Comparison of ENCODE assay signal across 11 cellular contexts in genomic region chr9:95029251-95029650, GRCh38.
DNase-seq lines count a peak whose midpoint lies in the region; TF ChIP-seq lines count a peak whose summit lies in the region.
"Had no signal": no experiment of that assay in that cellular context is flagged by ENCODE, and none has a peak within 500 bp of the region (broad histone marks: within the 10 kb centered on the region; RNA-seq: fewer than 3 reads in every experiment).

No MANE protein-coding gene starts in this region.

- no peak for TF ChIP-seq EP300 in stomach (IDR thresholded peaks at IDR 0.05)

- H3K4me1 ChIP-seq in liver (ENCODE audit: control insufficient read depth in 4 of 4, insufficient read depth in 4 of 4, low read length in 3 of 4) (peaks cover 14 to 74% (median 57%) of the 10 kb centered on the region in 4 donors), stomach (peaks cover 81 to 100% (median 91%) of the 10 kb centered on the region in 4 donors), adrenal gland (replicated peaks in 1 of 2) (peaks cover 3 to 56% of the 10 kb centered on the region in 2 donors)

- 83% methylated on average over 5 of the region's 5 CpGs for WGBS in liver
- 47 to 71% (median 56%) methylated on average over 5 of the region's 5 CpGs for WGBS in stomach, 5 donors
- 86 to 93% (median 88%) methylated on average over 5 of the region's 5 CpGs for WGBS in adrenal gland, 4 donors

- in situ Hi-C loops in GM13976 (cut with MboI; ENCODE audit: low sequenced_read_pairs, unreplicated experiment) = no loop called here

- intact Hi-C loops in stomach (cut with DNase I; ENCODE audit: low total_unique reads) = no loop called here
- intact Hi-C loops in adrenal gland (cut with DNase I) = no loop called here

- no peak for TF ChIP-seq POLR2A in stomach (IDR thresholded peaks at IDR 0.05)
- no peak for TF ChIP-seq POLR2A in adrenal gland (IDR thresholded peaks at IDR 0.05)

- H3K4me3 ChIP-seq in liver (ENCODE audit: low read depth in 1 of 3, low read length in 3 of 3) (no peak overlapping the region), stomach (peak overlapping the region in 1 of 4 donors; percentile 1), adrenal gland (no peak overlapping the region)

- H3K9me3 ChIP-seq in liver (ENCODE audit: control insufficient read depth in 4 of 4, low read length in 3 of 4) (no peaks in the 10 kb centered on the region), stomach (no peaks in the 10 kb centered on the region), adrenal gland (replicated peaks in 1 of 3) (no peaks in the 10 kb centered on the region)

- no peak for TF ChIP-seq CTCF in liver (IDR thresholded peaks at IDR 0.05; ENCODE audit: low read depth, low read length, missing input control)
- TF ChIP-seq CTCF in stomach (IDR thresholded peaks at IDR 0.05) = no peak
- TF ChIP-seq CTCF in GM20000 (IDR thresholded peaks at IDR 0.05; ENCODE audit: extremely low read depth, missing control alignments) = no peak
- TF ChIP-seq CTCF in GM13976 (IDR thresholded peaks at IDR 0.05; ENCODE audit: borderline replicate concordance, control extremely low read depth, extremely low read depth, insufficient read depth, missing control alignments) = no peak
- no peak for TF ChIP-seq CTCF in adrenal gland (IDR thresholded peaks at IDR 0.05)

- peak overlapping the region in 1 of 2 donors; percentile 80 for H3K9ac ChIP-seq in liver (ENCODE audit: low read depth in 1 of 2, low read length in 2 of 2)

- no peaks in the 10 kb centered on the region for H3K27me3 ChIP-seq in liver (ENCODE audit: control insufficient read depth in 4 of 4, insufficient read depth in 4 of 4, low read length in 3 of 4)
- no peaks in the 10 kb centered on the region for H3K27me3 ChIP-seq in stomach
- H3K27me3 ChIP-seq in adrenal gland = no peaks in the 10 kb centered on the region

- H3K27ac ChIP-seq in liver (ENCODE audit: low read depth in 1 of 2, low read length in 2 of 2) (peak overlapping the region; percentile 79 to 84), stomach (peak overlapping the region; percentile 53 to 80 (median 79)), adrenal gland (peak overlapping the region in 1 of 5 donors; percentile 3)

- peaks cover 0 to 27% (median 5%) of the 10 kb centered on the region in 4 donors for H3K36me3 ChIP-seq in liver (ENCODE audit: control insufficient read depth in 4 of 4, insufficient read depth in 3 of 4, low read depth in 1 of 4, low read length in 3 of 4)
- H3K36me3 ChIP-seq in stomach = peaks cover 0 to 5% (median 0%) of the 10 kb centered on the region in 4 donors
- peaks cover 0 to 8% of the 10 kb centered on the region in 2 donors for H3K36me3 ChIP-seq in adrenal gland (replicated peaks in 1 of 2)

- DNase-seq in DMS79 (lab: John Stamatoyannopoulos, UW) (peak; percentile 55), NCI-H510A (lab: John Stamatoyannopoulos, UW) (peak; percentile 36), stomach (no peak), GM20000 (ENCODE audit: low spot score) (no peak), GM13976 (ENCODE audit: low spot score) (no peak), adrenal gland (no peak)
- no peak for DNase-seq in activated CD4-positive, alpha-beta T cell treated with anti-CD3 and anti-CD28 coated beads, Interleukin-2, amount 50 U/mL, for 48 hours
- DNase-seq: C1 segment of cervical spinal cord, kidney glomerular epithelial cell, NCI-H1436 had no signal

- no peak for TF ChIP-seq RAD21 in liver (IDR thresholded peaks at IDR 0.05)

TF ChIP-seq in liver, 16 proteins besides CTCF, POLR2A, EP300 and RAD21:
- no peak for TF ChIP-seq EGR1 (IDR thresholded peaks at IDR 0.05; ENCODE audit: low read depth in 2 of 2)
- no peak for TF ChIP-seq JUND (IDR thresholded peaks at IDR 0.05)
- no peak for TF ChIP-seq RXRA (IDR thresholded peaks at IDR 0.05)
- TF ChIP-seq ZBTB33 (IDR thresholded peaks at IDR 0.05) = no peak
- no peak for TF ChIP-seq SP1 (IDR thresholded peaks at IDR 0.05)
- no peak for TF ChIP-seq ATF3 (IDR thresholded peaks at IDR 0.05)
- TF ChIP-seq FOXA2 (IDR thresholded peaks at IDR 0.05) = no peak
- no peak for TF ChIP-seq REST (IDR thresholded peaks at IDR 0.05)
- no peak for TF ChIP-seq TAF1 (conservative IDR thresholded peaks at IDR 0.05)
- no peak for TF ChIP-seq HNF4A (conservative IDR thresholded peaks at IDR 0.05)

Comparison
In these comparisons a context has a peak if more than half of its experiments do, and no peak if none do; other contexts are left out.
1. DNase-seq: peak in DMS79 (single experiment) and NCI-H510A (single experiment); none in stomach (single experiment), GM20000 (single experiment), GM13976 (single experiment), adrenal gland (0 of 7) and activated CD4-positive, alpha-beta T cell treated with anti-CD3 and anti-CD28 coated beads, Interleukin-2, amount 50 U/mL, for 48 hours (0 of 2).